In the genomic region with DNA sequence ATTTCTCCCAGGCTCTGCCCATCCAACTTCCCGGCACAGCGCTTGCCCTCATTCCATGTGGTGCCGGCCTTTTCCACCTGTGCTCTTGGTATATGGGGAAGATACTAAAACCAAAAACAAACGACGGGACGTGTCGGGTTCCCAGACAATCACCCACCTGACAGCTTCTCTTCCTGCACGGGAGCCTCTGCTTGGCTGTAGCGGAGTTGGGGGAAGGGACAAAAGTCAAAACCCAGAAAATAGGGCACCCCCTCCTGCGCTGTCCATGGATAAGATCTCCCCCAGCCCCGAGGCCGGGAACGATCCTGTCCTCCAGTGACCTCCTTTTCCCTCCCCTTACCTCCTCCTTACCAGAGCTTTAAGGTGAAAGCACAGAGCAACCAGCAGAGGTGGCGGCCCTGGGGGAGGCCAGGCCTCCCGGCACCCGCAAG, we compare ENCODE assay signal across 8 cellular contexts. TPM values are rescaled to one million over a fixed set of nuclear protein-coding genes. Genes with fewer than 3 reads are reported as not detected.
A peak's percentile ranks its signal among the peaks of the same experiment; 100 is the strongest.
DNase-seq lines count a peak whose midpoint lies in the region; ATAC-seq and TF ChIP-seq lines count a peak whose summit lies in the region.

No MANE protein-coding gene starts in this region.

- intact Hi-C loops in CD8-positive, alpha-beta T cell (cut with DNase I, micrococcal nuclease): loop anchor here (1.0 to 5.0 kb wide), 7 partner anchors 9 to 245 kb away; a partner anchor contains a TSS

- no peaks in the 10 kb centered on the region for H3K27me3 ChIP-seq in CD8-positive, alpha-beta T cell (ENCODE audit: insufficient read depth, low read length)
- H3K27me3 ChIP-seq in neural cell (ENCODE audit: insufficient read depth, low read depth, low read length): no peaks in the 10 kb centered on the region

- no peaks in the 10 kb centered on the region for H3K9me2 ChIP-seq in neural cell (ENCODE audit: insufficient read depth, low read length)

- peak overlapping the region; percentile 97 for H3K4me3 Mint-ChIP-seq in CD8-positive, alpha-beta T cell
- peak overlapping the region; percentile 93 to 95 for H3K4me3 Mint-ChIP-seq in effector memory CD8-positive, alpha-beta T cell

- H3K9me3 Mint-ChIP-seq in CD8-positive, alpha-beta T cell: no peaks in the 10 kb centered on the region
- no peaks in the 10 kb centered on the region for H3K9me3 Mint-ChIP-seq in effector memory CD8-positive, alpha-beta T cell

- peaks cover 40% of the 10 kb centered on the region for H3K4me1 Mint-ChIP-seq in CD8-positive, alpha-beta T cell (ENCODE audit: low read depth)
- H3K4me1 Mint-ChIP-seq in effector memory CD8-positive, alpha-beta T cell (ENCODE audit: low read depth in 2 of 2): peaks cover 23 to 34% of the 10 kb centered on the region in 2 donors

- POLR2A ChIA-PET in CD8-positive, alpha-beta T cell (lab: Charles Lee): interaction anchor here (0.5 to 4.6 kb wide), 13 partner anchors 10 to 275 kb away, joined by 3 to 56 read pairs (median 7); a partner anchor contains a TSS

- H3K9ac ChIP-seq in neural cell (ENCODE audit: low read length): peak overlapping the region; percentile 88

- peak overlapping the region; percentile 74 for H3K27ac ChIP-seq in CD8-positive, alpha-beta T cell (ENCODE audit: low read depth, low read length)
- peak overlapping the region; percentile 91 for H3K27ac ChIP-seq in neural cell (ENCODE audit: low read length)

- H2AFZ ChIP-seq in neural cell (ENCODE audit: low read depth, low read length): peak overlapping the region; percentile 61

- H3K9me3 ChIP-seq in CD8-positive, alpha-beta T cell (ENCODE audit: low read length): no peaks in the 10 kb centered on the region
- H3K9me3 ChIP-seq in neural cell (ENCODE audit: low read length): no peaks in the 10 kb centered on the region

- H3K4me2 ChIP-seq in neural cell (ENCODE audit: low read length): peak overlapping the region; percentile 83

- no peaks in the 10 kb centered on the region for H4K20me1 ChIP-seq in neural cell (ENCODE audit: insufficient read depth)

- peak overlapping the region; percentile 92 for H3K4me3 ChIP-seq in CD8-positive, alpha-beta T cell (ENCODE audit: low read depth, low read length)
- H3K4me3 ChIP-seq in neural cell (ENCODE audit: low read length): peak overlapping the region; percentile 100

- TF ChIP-seq RAD21 in neural cell (conservative IDR thresholded peaks at IDR 0.05): no peak

- no peaks in the 10 kb centered on the region for H3F3A ChIP-seq in neural cell (ENCODE audit: insufficient read depth, low read length, poor library complexity, severe bottlenecking)

- peaks cover 11% of the 10 kb centered on the region for H3K79me2 ChIP-seq in neural cell (replicated peaks; ENCODE audit: insufficient read depth, low read length)

- DNase-seq in CD8-positive, alpha-beta T cell: no peak
- peak; percentile 62 for DNase-seq in NCI-H69 (lab: John Stamatoyannopoulos, UW)
- DNase-seq in effector memory CD8-positive, alpha-beta T cell: no peak
- no peak for DNase-seq in NCI-H524 (lab: John Stamatoyannopoulos, UW)
- DNase-seq in SW 1271 (lab: John Stamatoyannopoulos, UW): no peak

- H3K36me3 Mint-ChIP-seq in CD8-positive, alpha-beta T cell: peaks cover 44% of the 10 kb centered on the region
- H3K36me3 Mint-ChIP-seq in effector memory CD8-positive, alpha-beta T cell (ENCODE audit: insufficient read depth): peaks cover 35% of the 10 kb centered on the region

- TF ChIP-seq CTCF in CD8-positive, alpha-beta T cell (IDR thresholded peaks at IDR 0.05): no peak
- no peak for TF ChIP-seq CTCF in neural cell (IDR thresholded peaks at IDR 0.05; ENCODE audit: poor library complexity, severe bottlenecking)

- H3K27ac Mint-ChIP-seq in CD8-positive, alpha-beta T cell: peak overlapping the region; percentile 96
- peak overlapping the region; percentile 89 to 94 for H3K27ac Mint-ChIP-seq in effector memory CD8-positive, alpha-beta T cell

- CTCF ChIA-PET in CD8-positive, alpha-beta T cell (lab: Charles Lee): interaction anchor here (0.8 to 5.3 kb wide), 6 partner anchors 10 to 180 kb away, joined by 3 to 57 read pairs (median 8); a partner anchor contains a TSS

- H3K27me3 Mint-ChIP-seq in CD8-positive, alpha-beta T cell (ENCODE audit: low read depth): no peaks in the 10 kb centered on the region
- H3K27me3 Mint-ChIP-seq in effector memory CD8-positive, alpha-beta T cell: no peaks in the 10 kb centered on the region

- H3K4me1 ChIP-seq in CD8-positive, alpha-beta T cell (ENCODE audit: insufficient read depth, low read length): peaks cover 20% of the 10 kb centered on the region

- TF ChIP-seq EP300 in neural cell (conservative IDR thresholded peaks at IDR 0.05; ENCODE audit: poor library complexity, severe bottlenecking): no peak

- no peak for ATAC-seq in CD8-positive, alpha-beta T cell
- ATAC-seq in effector memory CD8-positive, alpha-beta T cell (replicated peaks): no peak
- ATAC-seq in HG03460 (IDR thresholded peaks at IDR 0.05; ENCODE audit: unreplicated experiment): no peak
- no peak for ATAC-seq in HG03432 (IDR thresholded peaks at IDR 0.05; ENCODE audit: unreplicated experiment)

- peaks cover 16% of the 10 kb centered on the region for H3K36me3 ChIP-seq in CD8-positive, alpha-beta T cell (ENCODE audit: insufficient read depth, low read length)
- no peaks in the 10 kb centered on the region for H3K36me3 ChIP-seq in neural cell (ENCODE audit: insufficient read depth, low read length)

TF ChIP-seq in neural cell, 6 proteins besides CTCF, POLR2A, EP300 and RAD21:
- no peak for TF ChIP-seq SMC3 (conservative IDR thresholded peaks at IDR 0.05; ENCODE audit: poor library complexity)
- TF ChIP-seq TAF1 (IDR thresholded peaks at IDR 0.05; ENCODE audit: low read depth): peak; percentile 6

RNA-seq across cellular contexts. Expression of a gene that starts 0.6 kb away (rescaled TPM):
- total RNA-seq in CD8-positive, alpha-beta T cell: 10 to 100 TPM; 90.4 to 91.1 TPM
- 257 and 265 TPM in 2 replicates for polyA plus RNA-seq in neural cell
- polyA minus RNA-seq in neural cell: 79.6 and 82.4 TPM in 2 replicates

RNA-seq across cellular contexts. Expression of a gene that starts 9.1 kb away (rescaled TPM):
- total RNA-seq in CD8-positive, alpha-beta T cell: 1 to 10 TPM; 3.0 to 3.7 TPM
- 12.4 and 18.0 TPM in 2 replicates for polyA plus RNA-seq in neural cell
- 10.0 and 10.2 TPM in 2 replicates for polyA minus RNA-seq in neural cell

RNA-seq across cellular contexts. Expression of a gene that starts 9.3 kb away (rescaled TPM):
- 1 to 10 TPM; 1.1 to 1.2 TPM for total RNA-seq in CD8-positive, alpha-beta T cell
- polyA plus RNA-seq in neural cell: 0.53 TPM in 1 of 2 replicates, not detected in the other
- 0.97 and 1.3 TPM in 2 replicates for polyA minus RNA-seq in neural cell

RNA-seq across cellular contexts. Expression of a gene that starts 13.5 kb away (rescaled TPM):
- 1 to 10 TPM; 7.2 to 7.7 TPM for total RNA-seq in CD8-positive, alpha-beta T cell
- polyA plus RNA-seq in neural cell: 35.2 and 39.9 TPM in 2 replicates
- 26.3 and 27.0 TPM in 2 replicates for polyA minus RNA-seq in neural cell

RNA-seq across cellular contexts. Expression of a gene that starts 13.7 kb away (rescaled TPM):
- 1,000 to 10,000 TPM; 6,306 to 6,659 TPM for total RNA-seq in CD8-positive, alpha-beta T cell
- polyA plus RNA-seq in neural cell: 2,047 and 2,235 TPM in 2 replicates
- 429 and 566 TPM in 2 replicates for polyA minus RNA-seq in neural cell
